8 cellular contexts compared by ENCODE assay signal in the genomic region with DNA sequence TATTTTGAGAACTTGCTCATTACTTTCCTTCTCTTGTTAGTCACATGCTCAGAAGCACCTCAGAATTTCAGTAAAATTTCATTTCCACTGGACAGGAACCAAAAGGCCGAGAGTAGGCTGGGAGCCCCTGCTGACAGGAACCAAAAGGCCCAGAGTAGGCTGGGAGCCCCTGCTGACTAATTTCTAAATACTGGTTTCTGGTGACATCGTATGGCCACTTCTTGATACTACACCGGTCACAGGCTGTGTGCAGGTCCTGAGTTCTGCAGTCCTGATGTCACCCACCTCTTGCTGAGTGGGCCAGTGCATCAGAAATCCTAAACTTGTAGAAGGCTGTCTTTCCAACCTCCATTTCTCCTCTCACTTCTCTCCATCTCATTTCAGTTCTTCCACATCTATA. TPM values are rescaled to one million over a fixed set of nuclear protein-coding genes. Genes with fewer than 3 reads are reported as not detected.
DNase-seq lines count a peak whose midpoint lies in the region; ATAC-seq, FAIRE-seq and TF ChIP-seq lines count a peak whose summit lies in the region.

No MANE protein-coding gene starts in this region.

- H3K9me3 ChIP-seq in GM12878 (replicated peaks; ENCODE audit: control insufficient read depth, insufficient read depth, low read length), result no peaks in the 10 kb centered on the region
- H3K9me3 ChIP-seq in upper lobe of right lung, result no peaks in the 10 kb centered on the region

- no peak for TF ChIP-seq POLR2A in GM12878 (IDR thresholded peaks at IDR 0.05; ENCODE audit: low read depth, low read length)

- in situ Hi-C loops in GM12878 (cut with MboI), result loop anchor here (25.0 kb wide), 1 partner anchor 828 kb away; no protein-coding TSS in a partner anchor

- ATAC-seq in GM19372 (IDR thresholded peaks at IDR 0.05; ENCODE audit: low read depth, unreplicated experiment) (peak; percentile 88), HG03139 (IDR thresholded peaks at IDR 0.05; ENCODE audit: unreplicated experiment) (peak; percentile 88), GM12878 (peak; percentile 99), left lobe of liver (peak; percentile 95), upper lobe of right lung (peak; percentile 81)

- RAD21 ChIA-PET in GM12878 (lab: Charles Lee; ENCODE audit: unreplicated experiment), result no interaction called here

- no peak overlapping the region for H3K4me3 ChIP-seq in GM12878
- no peak overlapping the region for H3K4me3 ChIP-seq in upper lobe of right lung

- intact Hi-C loops in GM12878 (cut with micrococcal nuclease; ENCODE audit: unreplicated experiment) (loop anchor here (1.0 to 5.0 kb wide), 5 partner anchors 326 to 833 kb away; no protein-coding TSS in a partner anchor), upper lobe of right lung (cut with DNase I) (no loop called here)

- H3K4me1 ChIP-seq in GM12878 (ENCODE audit: control insufficient read depth, insufficient read depth, low read length) (no peaks in the 10 kb centered on the region), upper lobe of right lung (no peaks in the 10 kb centered on the region)

- WGBS in GM12878 (ENCODE audit: insufficient coverage, insufficient replicate concordance, low lambda C conversion rate, missing lambda C conversion rate), result 0% methylated on average over 3 of the region's 3 CpGs

- peak; percentile 65 for FAIRE-seq in GM12878 (lab: Jason Lieb, UNC)

- TF ChIP-seq RAD21 in GM12878 (IDR thresholded peaks at IDR 0.05; ENCODE audit: insufficient read depth, low read depth, low read length), result peak; percentile 77

- BruUV-seq in GM12878 (replicated peaks; lab: Mats Ljungman, UMichigan), result no TSS peak

- DNase-seq in Daoy (ENCODE audit: low read depth) (peak; percentile 65), NCI-H460 (ENCODE audit: extremely low read depth, low read depth) (peak; percentile 60), GM12878 (ENCODE audit: low read depth, low spot score) (peak; percentile 19), left lobe of liver (ENCODE audit: low spot score) (no peak), upper lobe of right lung (peak; percentile 46), NCI-H226 (no peak)

- CTCF ChIA-PET in GM12878 (lab: Yijun Ruan, JAX), result interaction anchor here (0.8 to 1.3 kb wide), 4 partner anchors 9 to 818 kb away, joined by 3 to 5 read pairs (median 4); no protein-coding TSS in a partner anchor

- no peak overlapping the region for H3K27ac ChIP-seq in GM12878 (ENCODE audit: control insufficient read depth, insufficient read depth)
- H3K27ac ChIP-seq in upper lobe of right lung, result no peak overlapping the region

- SMC1A ChIA-PET in GM12878 (lab: Charles Lee; ENCODE audit: uncharacterized antibody, unreplicated experiment), result interaction anchor here (0.6 kb wide), 1 partner anchor 643 kb away, joined by 3 read pairs; no protein-coding TSS in a partner anchor

- H4K20me1 ChIP-seq in GM12878 (ENCODE audit: control insufficient read depth, insufficient read depth), result no peaks in the 10 kb centered on the region

- no peak overlapping the region for H2AFZ ChIP-seq in GM12878 (ENCODE audit: control insufficient read depth, low read depth, low read length)

- H3K9ac ChIP-seq in GM12878 (ENCODE audit: control insufficient read depth, insufficient read depth, low read length), result no peak overlapping the region

- TF ChIP-seq CTCF in GM12878 (IDR thresholded peaks at IDR 0.05 in 2 of 3, conservative IDR thresholded peaks at IDR 0.05 in 1 of 3; ENCODE audit: control insufficient read depth in 2 of 3, extremely low read depth in 1 of 3, insufficient read depth in 1 of 3, low read depth in 3 of 3, low read length in 3 of 3), result peak; percentile 62 to 79 (median 66); a peak in 5 of 6 replicates
- TF ChIP-seq CTCF in upper lobe of right lung (IDR thresholded peaks at IDR 0.05), result peak; percentile 58

- POLR2A ChIA-PET in GM12878 (lab: Charles Lee), result no interaction called here

- TF ChIP-seq EP300 in GM12878 (IDR thresholded peaks at IDR 0.05; ENCODE audit: borderline replicate concordance in 1 of 2, control insufficient read depth in 1 of 2, low read depth in 2 of 2, low read length in 2 of 2), result no peak

- H3K79me2 ChIP-seq in GM12878 (ENCODE audit: control insufficient read depth, insufficient read depth, low read length), result no peaks in the 10 kb centered on the region

- no peaks in the 10 kb centered on the region for H3K36me3 ChIP-seq in GM12878 (ENCODE audit: control insufficient read depth in 2 of 2, insufficient read depth in 2 of 2, low read length in 1 of 2)
- no peaks in the 10 kb centered on the region for H3K36me3 ChIP-seq in upper lobe of right lung

- H3K4me2 ChIP-seq in GM12878 (ENCODE audit: control insufficient read depth, insufficient read depth), result no peak overlapping the region

- H3K27me3 ChIP-seq in GM12878 (replicated peaks in 1 of 2; ENCODE audit: control insufficient read depth in 2 of 2, insufficient read depth in 2 of 2, low read length in 1 of 2) (peaks cover 2 to 7% of the 10 kb centered on the region in 2 experiments; a peak in 3 of 4 replicates), upper lobe of right lung (peaks cover 39% of the 10 kb centered on the region)

TF ChIP-seq in GM12878, 131 proteins besides CTCF, POLR2A, EP300 and RAD21 (continues in another document):
- TF ChIP-seq E4F1 (IDR thresholded peaks at IDR 0.05; ENCODE audit: borderline replicate concordance, partially characterized antibody) (no peak), NRF1 (conservative IDR thresholded peaks at IDR 0.05; ENCODE audit: low read depth, low read length) (no peak), NR2C2 (IDR thresholded peaks at IDR 0.05; ENCODE audit: borderline replicate concordance, control insufficient read depth, insufficient read length, low read depth) (no peak), HDAC2 (IDR thresholded peaks at IDR 0.05) (no peak), BHLHE40 (IDR thresholded peaks at IDR 0.05; ENCODE audit: borderline replicate concordance in 1 of 2, low read depth in 2 of 2, low read length in 1 of 2) (no peak), ZNF622 (IDR thresholded peaks at IDR 0.05) (no peak), SMC3 (IDR thresholded peaks at IDR 0.05; ENCODE audit: borderline replicate concordance, low read length) (peak; percentile 65; the same call in 1 of the 2 replicates), SMAD5 (IDR thresholded peaks at IDR 0.05; ENCODE audit: low read depth) (no peak)
- TF ChIP-seq, protein P1, sequence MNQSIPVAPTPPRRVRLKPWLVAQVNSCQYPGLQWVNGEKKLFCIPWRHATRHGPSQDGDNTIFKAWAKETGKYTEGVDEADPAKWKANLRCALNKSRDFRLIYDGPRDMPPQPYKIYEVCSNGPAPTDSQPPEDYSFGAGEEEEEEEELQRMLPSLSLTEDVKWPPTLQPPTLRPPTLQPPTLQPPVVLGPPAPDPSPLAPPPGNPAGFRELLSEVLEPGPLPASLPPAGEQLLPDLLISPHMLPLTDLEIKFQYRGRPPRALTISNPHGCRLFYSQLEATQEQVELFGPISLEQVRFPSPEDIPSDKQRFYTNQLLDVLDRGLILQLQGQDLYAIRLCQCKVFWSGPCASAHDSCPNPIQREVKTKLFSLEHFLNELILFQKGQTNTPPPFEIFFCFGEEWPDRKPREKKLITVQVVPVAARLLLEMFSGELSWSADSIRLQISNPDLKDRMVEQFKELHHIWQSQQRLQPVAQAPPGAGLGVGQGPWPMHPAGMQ (IDR thresholded peaks at IDR 0.05; ENCODE audit: borderline replicate concordance), result no peak

RNA-seq across cellular contexts. Expression of gene EN1, which starts 17.7 kb away (rescaled TPM):
- total RNA-seq in Daoy (2014; rRNA removed; shearing (Covaris generic)), result 1.8 and 3.2 TPM in 2 replicates
- total RNA-seq in NCI-H460 (2014; rRNA removed; shearing (Covaris generic)), result not detected in 2 replicates
- not detected in 2 replicates for polyA plus RNA-seq in NCI-H460 (2014; cell fraction: nucleus; rRNA removed)
- not detected in 2 replicates for total RNA-seq in GM12878 (2013; cell fraction: nucleolus; rRNA removed)
- total RNA-seq in GM12878 (2014; rRNA removed) (not detected in 2 replicates), GM12878 (2014; rRNA removed; fragmentation: Illumina TruSeq; extraction: Trizol) (not detected in 2 replicates), GM12878 (2021) (not detected in 2 replicates), left lobe of liver (not detected), upper lobe of right lung (not detected)
- not detected for polyA plus RNA-seq in GM12878 (2011; ENCODE audit: low read depth)
- polyA plus RNA-seq in GM12878 (2011; rRNA removed) (not detected in 2 replicates), GM12878 (2014; fragmentation: Illumina TruSeq; extraction: Trizol) (not detected in 2 replicates), GM12878 (2014; fragmentation: Nextera tagmentation; extraction: Ambion mirVana) (not detected), GM12878 (2014; rRNA removed) (not detected in 2 replicates), GM12878 (2016; fragmentation: Nextera tagmentation; extraction: Ambion mirVana) (not detected)
- not detected in 2 replicates for polyA plus RNA-seq in GM12878 (2011; cell fraction: cytosol; rRNA removed)
- not detected in 2 replicates for polyA plus RNA-seq in GM12878 (2011; cell fraction: nucleus; rRNA removed)
- not detected in 2 replicates for polyA plus RNA-seq in GM12878 (2012)
- polyA minus RNA-seq in GM12878 (2011; rRNA and poly(A)+ RNA removed), result not detected in 2 replicates
- polyA minus RNA-seq in GM12878 (2011; cell fraction: cytosol; rRNA and poly(A)+ RNA removed), result not detected in 2 replicates
- not detected in 2 replicates for polyA minus RNA-seq in GM12878 (2011; cell fraction: nucleus; rRNA and poly(A)+ RNA removed)

Comparison
In these comparisons a context has a peak if more than half of its experiments do, and no peak if none do; other contexts are left out.
1. DNase-seq: peak in Daoy (single experiment), NCI-H460 (single experiment), GM12878 (single experiment) and upper lobe of right lung (single experiment); none in left lobe of liver (single experiment) and NCI-H226 (single experiment).
2. Peak in every context shown above with its lines, with median percentiles within 50 percentile points of each other: ATAC-seq.